Comparison of ENCODE assay signal across 1 cellular context in genomic region chr20:62639765-62640164, GRCh38.
TF ChIP-seq lines count a peak whose summit lies in the region.

No MANE protein-coding gene starts in this region.

TF ChIP-seq in HepG2, 621 proteins besides CTCF, POLR2A, EP300 and RAD21 (continued from another document and continues in another):
- TF ChIP-seq AKNA (CRISPR knock-in tag; IDR thresholded peaks at IDR 0.05; ENCODE audit: borderline replicate concordance) (no peak), CAMTA2 (CRISPR knock-in tag; IDR thresholded peaks at IDR 0.05; ENCODE audit: borderline replicate concordance) (no peak), GATAD1 (CRISPR knock-in tag; IDR thresholded peaks at IDR 0.05) (peak; percentile 69), DMAP1 (CRISPR knock-in tag; IDR thresholded peaks at IDR 0.05) (peak; percentile 57; the same call in 1 of the 2 replicates), HNF4A (CRISPR knock-in tag; IDR thresholded peaks at IDR 0.05) (peak; percentile 88), BORCS8-MEF2B (CRISPR knock-in tag; IDR thresholded peaks at IDR 0.05) (no peak), MXD1 (CRISPR knock-in tag; IDR thresholded peaks at IDR 0.05) (no peak), CEBPG (CRISPR knock-in tag; IDR thresholded peaks at IDR 0.05) (peak; percentile 61), ZNF333 (CRISPR knock-in tag; IDR thresholded peaks at IDR 0.05; ENCODE audit: borderline replicate concordance) (0 out of 2 replicates have a peak, but pooled peaks have one; percentile 28), ZNF761 (CRISPR knock-in tag; conservative IDR thresholded peaks at IDR 0.05) (0 out of 2 replicates have a peak, but pooled peaks have one; percentile 48), ZNF276 (CRISPR knock-in tag; IDR thresholded peaks at IDR 0.05; ENCODE audit: low read depth) (no peak), ZNF362 (CRISPR knock-in tag; IDR thresholded peaks at IDR 0.05; ENCODE audit: borderline replicate concordance) (peak; percentile 40; the same call in 1 of the 2 replicates), HOXD1 (CRISPR knock-in tag; IDR thresholded peaks at IDR 0.05) (peak; percentile 86), KAT8 (CRISPR knock-in tag; IDR thresholded peaks at IDR 0.05) (0 out of 2 replicates have a peak, but pooled peaks have one; percentile 54), ZMYM3 (CRISPR knock-in tag; IDR thresholded peaks at IDR 0.05) (peak; percentile 77), ZSCAN25 (CRISPR knock-in tag; IDR thresholded peaks at IDR 0.05) (0 out of 2 replicates have a peak, but pooled peaks have one; percentile 16), GATAD2A (CRISPR knock-in tag; IDR thresholded peaks at IDR 0.05) (peak; percentile 98), FOXP1 (IDR thresholded peaks at IDR 0.05) (no peak), FOXP1 (CRISPR knock-in tag; IDR thresholded peaks at IDR 0.05) (peak; percentile 81; the same call in 1 of the 2 replicates), TFE3 (CRISPR knock-in tag; IDR thresholded peaks at IDR 0.05) (peak; percentile 53; the same call in 1 of the 2 replicates), NR2F1 (CRISPR knock-in tag; IDR thresholded peaks at IDR 0.05) (peak; percentile 93 to 99), FOXJ3 (CRISPR knock-in tag; IDR thresholded peaks at IDR 0.05; ENCODE audit: borderline replicate concordance) (peak; percentile 74; the same call in 1 of the 2 replicates)
- TF ChIP-seq, protein P1, sequence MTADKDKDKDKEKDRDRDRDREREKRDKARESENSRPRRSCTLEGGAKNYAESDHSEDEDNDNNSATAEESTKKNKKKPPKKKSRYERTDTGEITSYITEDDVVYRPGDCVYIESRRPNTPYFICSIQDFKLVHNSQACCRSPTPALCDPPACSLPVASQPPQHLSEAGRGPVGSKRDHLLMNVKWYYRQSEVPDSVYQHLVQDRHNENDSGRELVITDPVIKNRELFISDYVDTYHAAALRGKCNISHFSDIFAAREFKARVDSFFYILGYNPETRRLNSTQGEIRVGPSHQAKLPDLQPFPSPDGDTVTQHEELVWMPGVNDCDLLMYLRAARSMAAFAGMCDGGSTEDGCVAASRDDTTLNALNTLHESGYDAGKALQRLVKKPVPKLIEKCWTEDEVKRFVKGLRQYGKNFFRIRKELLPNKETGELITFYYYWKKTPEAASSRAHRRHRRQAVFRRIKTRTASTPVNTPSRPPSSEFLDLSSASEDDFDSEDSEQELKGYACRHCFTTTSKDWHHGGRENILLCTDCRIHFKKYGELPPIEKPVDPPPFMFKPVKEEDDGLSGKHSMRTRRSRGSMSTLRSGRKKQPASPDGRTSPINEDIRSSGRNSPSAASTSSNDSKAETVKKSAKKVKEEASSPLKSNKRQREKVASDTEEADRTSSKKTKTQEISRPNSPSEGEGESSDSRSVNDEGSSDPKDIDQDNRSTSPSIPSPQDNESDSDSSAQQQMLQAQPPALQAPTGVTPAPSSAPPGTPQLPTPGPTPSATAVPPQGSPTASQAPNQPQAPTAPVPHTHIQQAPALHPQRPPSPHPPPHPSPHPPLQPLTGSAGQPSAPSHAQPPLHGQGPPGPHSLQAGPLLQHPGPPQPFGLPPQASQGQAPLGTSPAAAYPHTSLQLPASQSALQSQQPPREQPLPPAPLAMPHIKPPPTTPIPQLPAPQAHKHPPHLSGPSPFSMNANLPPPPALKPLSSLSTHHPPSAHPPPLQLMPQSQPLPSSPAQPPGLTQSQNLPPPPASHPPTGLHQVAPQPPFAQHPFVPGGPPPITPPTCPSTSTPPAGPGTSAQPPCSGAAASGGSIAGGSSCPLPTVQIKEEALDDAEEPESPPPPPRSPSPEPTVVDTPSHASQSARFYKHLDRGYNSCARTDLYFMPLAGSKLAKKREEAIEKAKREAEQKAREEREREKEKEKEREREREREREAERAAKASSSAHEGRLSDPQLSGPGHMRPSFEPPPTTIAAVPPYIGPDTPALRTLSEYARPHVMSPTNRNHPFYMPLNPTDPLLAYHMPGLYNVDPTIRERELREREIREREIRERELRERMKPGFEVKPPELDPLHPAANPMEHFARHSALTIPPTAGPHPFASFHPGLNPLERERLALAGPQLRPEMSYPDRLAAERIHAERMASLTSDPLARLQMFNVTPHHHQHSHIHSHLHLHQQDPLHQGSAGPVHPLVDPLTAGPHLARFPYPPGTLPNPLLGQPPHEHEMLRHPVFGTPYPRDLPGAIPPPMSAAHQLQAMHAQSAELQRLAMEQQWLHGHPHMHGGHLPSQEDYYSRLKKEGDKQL (CRISPR knock-in tag; IDR thresholded peaks at IDR 0.05; ENCODE audit: low read depth): peak; percentile 71
- TF ChIP-seq, protein P2, sequence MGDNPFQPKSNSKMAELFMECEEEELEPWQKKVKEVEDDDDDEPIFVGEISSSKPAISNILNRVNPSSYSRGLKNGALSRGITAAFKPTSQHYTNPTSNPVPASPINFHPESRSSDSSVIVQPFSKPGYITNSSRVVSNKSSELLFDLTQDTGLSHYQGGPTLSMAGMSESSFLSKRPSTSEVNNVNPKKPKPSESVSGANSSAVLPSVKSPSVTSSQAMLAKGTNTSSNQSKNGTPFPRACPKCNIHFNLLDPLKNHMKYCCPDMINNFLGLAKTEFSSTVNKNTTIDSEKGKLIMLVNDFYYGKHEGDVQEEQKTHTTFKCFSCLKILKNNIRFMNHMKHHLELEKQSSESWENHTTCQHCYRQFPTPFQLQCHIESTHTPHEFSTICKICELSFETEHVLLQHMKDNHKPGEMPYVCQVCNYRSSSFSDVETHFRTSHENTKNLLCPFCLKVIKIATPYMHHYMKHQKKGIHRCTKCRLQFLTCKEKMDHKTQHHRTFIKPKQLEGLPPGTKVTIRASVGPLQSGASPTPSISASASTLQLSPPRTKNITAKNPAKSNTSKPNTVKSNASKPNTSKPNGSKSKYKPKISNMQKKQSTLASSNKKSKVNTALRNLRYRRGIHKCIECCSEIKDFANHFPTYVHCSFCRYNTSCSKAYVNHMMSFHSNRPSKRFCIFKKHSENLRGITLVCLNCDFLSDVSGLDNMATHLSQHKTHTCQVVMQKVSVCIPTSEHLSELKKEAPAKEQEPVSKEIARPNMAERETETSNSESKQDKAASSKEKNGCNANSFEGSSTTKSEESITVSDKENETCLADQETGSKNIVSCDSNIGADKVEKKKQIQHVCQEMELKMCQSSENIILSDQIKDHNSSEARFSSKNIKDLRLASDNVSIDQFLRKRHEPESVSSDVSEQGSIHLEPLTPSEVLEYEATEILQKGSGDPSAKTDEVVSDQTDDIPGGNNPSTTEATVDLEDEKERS (CRISPR knock-in tag; IDR thresholded peaks at IDR 0.05): 0 out of 2 replicates have a peak, but pooled peaks have one; percentile 46
- TF ChIP-seq, protein P3, sequence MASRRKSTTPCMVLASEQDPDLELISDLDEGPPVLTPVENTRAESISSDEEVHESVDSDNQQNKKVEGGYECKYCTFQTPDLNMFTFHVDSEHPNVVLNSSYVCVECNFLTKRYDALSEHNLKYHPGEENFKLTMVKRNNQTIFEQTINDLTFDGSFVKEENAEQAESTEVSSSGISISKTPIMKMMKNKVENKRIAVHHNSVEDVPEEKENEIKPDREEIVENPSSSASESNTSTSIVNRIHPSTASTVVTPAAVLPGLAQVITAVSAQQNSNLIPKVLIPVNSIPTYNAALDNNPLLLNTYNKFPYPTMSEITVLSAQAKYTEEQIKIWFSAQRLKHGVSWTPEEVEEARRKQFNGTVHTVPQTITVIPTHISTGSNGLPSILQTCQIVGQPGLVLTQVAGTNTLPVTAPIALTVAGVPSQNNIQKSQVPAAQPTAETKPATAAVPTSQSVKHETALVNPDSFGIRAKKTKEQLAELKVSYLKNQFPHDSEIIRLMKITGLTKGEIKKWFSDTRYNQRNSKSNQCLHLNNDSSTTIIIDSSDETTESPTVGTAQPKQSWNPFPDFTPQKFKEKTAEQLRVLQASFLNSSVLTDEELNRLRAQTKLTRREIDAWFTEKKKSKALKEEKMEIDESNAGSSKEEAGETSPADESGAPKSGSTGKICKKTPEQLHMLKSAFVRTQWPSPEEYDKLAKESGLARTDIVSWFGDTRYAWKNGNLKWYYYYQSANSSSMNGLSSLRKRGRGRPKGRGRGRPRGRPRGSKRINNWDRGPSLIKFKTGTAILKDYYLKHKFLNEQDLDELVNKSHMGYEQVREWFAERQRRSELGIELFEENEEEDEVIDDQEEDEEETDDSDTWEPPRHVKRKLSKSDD (CRISPR knock-in tag; IDR thresholded peaks at IDR 0.05; ENCODE audit: low read depth): peak; percentile 72; the same call in 1 of the 2 replicates
